In the genomic region with DNA sequence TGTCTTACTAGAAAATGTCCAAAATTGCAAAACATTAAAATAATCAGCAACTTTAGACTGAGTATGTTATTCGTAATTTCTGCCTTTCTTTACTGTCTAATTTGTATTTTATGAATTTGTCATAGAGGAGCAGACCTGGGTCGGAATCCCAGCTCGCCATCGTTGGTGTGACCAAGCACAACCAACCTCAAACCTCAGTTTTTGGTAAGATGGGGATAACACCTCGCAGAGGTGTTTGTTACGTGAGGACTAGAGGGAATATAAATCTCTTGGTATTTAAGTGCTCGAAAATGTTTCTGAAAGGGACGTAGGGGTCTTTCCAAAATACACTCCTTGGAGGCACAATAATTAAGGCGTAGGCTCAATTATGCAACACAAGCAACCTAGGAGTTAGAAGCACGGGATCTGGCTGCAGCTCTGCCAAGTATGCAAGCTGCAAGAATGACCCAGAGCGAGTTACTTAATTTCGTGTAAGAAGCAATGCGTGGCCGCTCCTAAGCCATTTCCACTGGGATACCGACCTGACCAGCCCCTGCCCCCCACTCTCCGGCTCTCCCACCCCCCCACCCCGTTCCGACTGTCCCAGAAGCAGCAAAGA, we compare ENCODE assay signal across 1 cellular context.
TF ChIP-seq lines count a peak whose summit lies in the region.

No MANE protein-coding gene starts in this region.

TF ChIP-seq in GM12878, 131 proteins besides CTCF, POLR2A, EP300 and RAD21:
- TF ChIP-seq, protein P1, sequence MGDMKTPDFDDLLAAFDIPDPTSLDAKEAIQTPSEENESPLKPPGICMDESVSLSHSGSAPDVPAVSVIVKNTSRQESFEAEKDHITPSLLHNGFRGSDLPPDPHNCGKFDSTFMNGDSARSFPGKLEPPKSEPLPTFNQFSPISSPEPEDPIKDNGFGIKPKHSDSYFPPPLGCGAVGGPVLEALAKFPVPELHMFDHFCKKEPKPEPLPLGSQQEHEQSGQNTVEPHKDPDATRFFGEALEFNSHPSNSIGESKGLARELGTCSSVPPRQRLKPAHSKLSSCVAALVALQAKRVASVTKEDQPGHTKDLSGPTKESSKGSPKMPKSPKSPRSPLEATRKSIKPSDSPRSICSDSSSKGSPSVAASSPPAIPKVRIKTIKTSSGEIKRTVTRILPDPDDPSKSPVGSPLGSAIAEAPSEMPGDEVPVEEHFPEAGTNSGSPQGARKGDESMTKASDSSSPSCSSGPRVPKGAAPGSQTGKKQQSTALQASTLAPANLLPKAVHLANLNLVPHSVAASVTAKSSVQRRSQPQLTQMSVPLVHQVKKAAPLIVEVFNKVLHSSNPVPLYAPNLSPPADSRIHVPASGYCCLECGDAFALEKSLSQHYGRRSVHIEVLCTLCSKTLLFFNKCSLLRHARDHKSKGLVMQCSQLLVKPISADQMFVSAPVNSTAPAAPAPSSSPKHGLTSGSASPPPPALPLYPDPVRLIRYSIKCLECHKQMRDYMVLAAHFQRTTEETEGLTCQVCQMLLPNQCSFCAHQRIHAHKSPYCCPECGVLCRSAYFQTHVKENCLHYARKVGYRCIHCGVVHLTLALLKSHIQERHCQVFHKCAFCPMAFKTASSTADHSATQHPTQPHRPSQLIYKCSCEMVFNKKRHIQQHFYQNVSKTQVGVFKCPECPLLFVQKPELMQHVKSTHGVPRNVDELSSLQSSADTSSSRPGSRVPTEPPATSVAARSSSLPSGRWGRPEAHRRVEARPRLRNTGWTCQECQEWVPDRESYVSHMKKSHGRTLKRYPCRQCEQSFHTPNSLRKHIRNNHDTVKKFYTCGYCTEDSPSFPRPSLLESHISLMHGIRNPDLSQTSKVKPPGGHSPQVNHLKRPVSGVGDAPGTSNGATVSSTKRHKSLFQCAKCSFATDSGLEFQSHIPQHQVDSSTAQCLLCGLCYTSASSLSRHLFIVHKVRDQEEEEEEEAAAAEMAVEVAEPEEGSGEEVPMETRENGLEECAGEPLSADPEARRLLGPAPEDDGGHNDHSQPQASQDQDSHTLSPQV (IDR thresholded peaks at IDR 0.05): no peak
- TF ChIP-seq PAX5 (IDR thresholded peaks at IDR 0.05; ENCODE audit: borderline replicate concordance, low read depth, low read length) (no peak), RUNX3 (IDR thresholded peaks at IDR 0.05; ENCODE audit: low read length) (0 out of 2 replicates have a peak, but pooled peaks have one; percentile 24), RAD51 (IDR thresholded peaks at IDR 0.05) (no peak)
- TF ChIP-seq, protein P2, sequence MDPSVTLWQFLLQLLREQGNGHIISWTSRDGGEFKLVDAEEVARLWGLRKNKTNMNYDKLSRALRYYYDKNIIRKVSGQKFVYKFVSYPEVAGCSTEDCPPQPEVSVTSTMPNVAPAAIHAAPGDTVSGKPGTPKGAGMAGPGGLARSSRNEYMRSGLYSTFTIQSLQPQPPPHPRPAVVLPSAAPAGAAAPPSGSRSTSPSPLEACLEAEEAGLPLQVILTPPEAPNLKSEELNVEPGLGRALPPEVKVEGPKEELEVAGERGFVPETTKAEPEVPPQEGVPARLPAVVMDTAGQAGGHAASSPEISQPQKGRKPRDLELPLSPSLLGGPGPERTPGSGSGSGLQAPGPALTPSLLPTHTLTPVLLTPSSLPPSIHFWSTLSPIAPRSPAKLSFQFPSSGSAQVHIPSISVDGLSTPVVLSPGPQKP (IDR thresholded peaks at IDR 0.05; ENCODE audit: low read depth, low read length): no peak
